In genomic region chr12:92551853-92552397, GRCh38 we compare ENCODE assay signal across 9 cellular contexts.
DNase-seq lines count a peak whose midpoint lies in the region; ATAC-seq and TF ChIP-seq lines count a peak whose summit lies in the region.
"Had no signal": no experiment of that assay in that cellular context is flagged by ENCODE, and none has a peak within 500 bp of the region (broad histone marks: within the 10 kb centered on the region; RNA-seq: fewer than 3 reads in every experiment).

No MANE protein-coding gene starts in this region.

- TF ChIP-seq EP300 in stomach (IDR thresholded peaks at IDR 0.05) (no peak), suprapubic skin (IDR thresholded peaks at IDR 0.05) (no peak)

- H3K9me3 ChIP-seq in stomach (no peaks in the 10 kb centered on the region), suprapubic skin (no peaks in the 10 kb centered on the region)

- DNase-seq in HT1080 (ENCODE audit: low read depth) (peak; percentile 82), epithelial cell of proximal tubule (ENCODE audit: low read depth) (peak; percentile 98), stomach (no peak), NCI-H2196 treated with DMSO at 0.1 percent for 48 hours (lab: John Stamatoyannopoulos, UW; ENCODE audit: unreplicated experiment) (no peak), NCI-H2107 (lab: John Stamatoyannopoulos, UW) (no peak), suprapubic skin (ENCODE audit: low spot score in 2 of 2) (no peak)

- intact Hi-C loops in stomach (cut with DNase I; ENCODE audit: low total_unique reads), result no loop called here

- TF ChIP-seq CTCF in epithelial cell of proximal tubule (conservative IDR thresholded peaks at IDR 0.05; ENCODE audit: low read depth, low read length) (no peak), stomach (IDR thresholded peaks at IDR 0.05) (no peak), suprapubic skin (IDR thresholded peaks at IDR 0.05) (no peak)

- no peaks in the 10 kb centered on the region for H3K36me3 ChIP-seq in stomach
- H3K36me3 ChIP-seq in suprapubic skin, result no peaks in the 10 kb centered on the region

- H3K4me3 ChIP-seq in epithelial cell of proximal tubule (ENCODE audit: low read depth, low read length), result no peak overlapping the region
- H3K4me3 ChIP-seq in stomach, result no peak overlapping the region
- H3K4me3 ChIP-seq in suprapubic skin, result no peak overlapping the region
- H3K4me3 ChIP-seq: SK-N-MC had no signal

- H3K4me1 ChIP-seq in stomach (peaks cover 11 to 67% (median 42%) of the 10 kb centered on the region in 4 donors), suprapubic skin (peaks cover 32% of the 10 kb centered on the region)

- H3K27ac ChIP-seq in stomach, result peak overlapping the region; percentile 13 to 79 (median 44)
- no peak overlapping the region for H3K27ac ChIP-seq in suprapubic skin
- H3K27ac ChIP-seq: SK-N-MC had no signal

- TF ChIP-seq POLR2A in stomach (IDR thresholded peaks at IDR 0.05), result no peak
- TF ChIP-seq POLR2A in suprapubic skin (IDR thresholded peaks at IDR 0.05), result no peak

- ATAC-seq in GM18499 (IDR thresholded peaks at IDR 0.05; ENCODE audit: insufficient read depth, unreplicated experiment) (peak; percentile 54), GM21526 (IDR thresholded peaks at IDR 0.05; ENCODE audit: low FRiP score, unreplicated experiment) (peak; percentile 65)

- H3K27me3 ChIP-seq in stomach (no peaks in the 10 kb centered on the region), suprapubic skin (no peaks in the 10 kb centered on the region)

Comparison
In these comparisons a context has a peak if more than half of its experiments do, and no peak if none do; other contexts are left out.
1. DNase-seq: peak in HT1080 (single experiment) and epithelial cell of proximal tubule (single experiment); none in stomach (single experiment), NCI-H2196 treated with DMSO at 0.1 percent for 48 hours (single experiment), NCI-H2107 (single experiment) and suprapubic skin (0 of 2).